In the genomic region with DNA sequence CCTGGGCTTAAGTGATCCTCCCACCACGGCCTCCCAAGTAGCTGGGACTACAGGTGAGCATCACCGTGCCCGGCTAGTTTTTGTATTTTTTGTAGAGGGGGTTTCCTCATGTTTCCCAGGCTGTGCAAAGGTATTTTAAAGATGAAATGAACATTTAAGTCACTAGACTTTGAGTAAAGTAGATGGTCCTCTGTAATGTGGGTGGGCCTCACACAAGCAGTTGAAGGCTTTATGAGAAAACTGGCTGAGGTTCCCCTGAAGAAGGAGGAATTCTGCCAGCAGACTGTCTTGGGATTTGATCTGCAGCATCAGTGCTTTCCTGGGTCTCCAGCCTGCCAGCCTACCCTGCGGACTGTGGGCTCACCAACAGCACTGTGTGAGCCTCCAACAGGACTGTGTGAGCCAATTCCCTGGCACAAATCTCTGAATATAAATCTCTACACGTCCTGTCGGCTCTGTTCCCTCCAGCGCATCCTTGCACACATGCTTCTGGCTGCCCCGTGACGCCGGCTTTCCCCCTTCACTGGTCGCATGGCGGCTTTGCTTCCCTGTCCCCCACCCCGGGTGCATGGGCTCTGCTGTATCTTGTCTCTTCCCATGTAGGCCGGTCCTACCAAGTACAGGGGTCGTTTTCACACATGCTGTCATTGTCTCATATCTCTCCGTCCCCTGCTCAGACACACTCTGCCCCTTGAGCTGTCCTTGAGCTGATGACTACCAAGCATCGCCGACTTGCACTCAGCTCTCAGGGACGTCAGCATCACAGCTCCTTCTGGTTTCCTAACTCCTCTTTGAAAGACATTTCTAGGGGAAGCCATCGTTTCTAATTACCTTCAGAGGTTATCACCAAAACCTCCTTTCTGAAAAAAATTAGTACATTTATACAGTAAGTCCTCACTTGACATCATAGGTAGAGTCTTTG, we compare ENCODE assay signal across 1 cellular context.
TF ChIP-seq lines count a peak whose summit lies in the region.

No MANE protein-coding gene starts in this region.

TF ChIP-seq in GM23338, 12 proteins besides CTCF, POLR2A, EP300 and RAD21 (continued from another document):
- TF ChIP-seq POLR2AphosphoS5 (IDR thresholded peaks at IDR 0.05; ENCODE audit: low read depth), result no peak
- TF ChIP-seq JUNB (IDR thresholded peaks at IDR 0.05; ENCODE audit: unreplicated experiment), result no peak
- TF ChIP-seq ZNF114 (CRISPR knock-in tag; IDR thresholded peaks at IDR 0.05), result no peak
- TF ChIP-seq EZH2 (IDR thresholded peaks at IDR 0.05; ENCODE audit: low read depth, unreplicated experiment), result no peak
- TF ChIP-seq STAT1 (IDR thresholded peaks at IDR 0.05; ENCODE audit: unreplicated experiment), result no peak
- no peak for TF ChIP-seq EZH2phosphoT487 (IDR thresholded peaks at IDR 0.05; ENCODE audit: unreplicated experiment)
- TF ChIP-seq, protein P1, sequence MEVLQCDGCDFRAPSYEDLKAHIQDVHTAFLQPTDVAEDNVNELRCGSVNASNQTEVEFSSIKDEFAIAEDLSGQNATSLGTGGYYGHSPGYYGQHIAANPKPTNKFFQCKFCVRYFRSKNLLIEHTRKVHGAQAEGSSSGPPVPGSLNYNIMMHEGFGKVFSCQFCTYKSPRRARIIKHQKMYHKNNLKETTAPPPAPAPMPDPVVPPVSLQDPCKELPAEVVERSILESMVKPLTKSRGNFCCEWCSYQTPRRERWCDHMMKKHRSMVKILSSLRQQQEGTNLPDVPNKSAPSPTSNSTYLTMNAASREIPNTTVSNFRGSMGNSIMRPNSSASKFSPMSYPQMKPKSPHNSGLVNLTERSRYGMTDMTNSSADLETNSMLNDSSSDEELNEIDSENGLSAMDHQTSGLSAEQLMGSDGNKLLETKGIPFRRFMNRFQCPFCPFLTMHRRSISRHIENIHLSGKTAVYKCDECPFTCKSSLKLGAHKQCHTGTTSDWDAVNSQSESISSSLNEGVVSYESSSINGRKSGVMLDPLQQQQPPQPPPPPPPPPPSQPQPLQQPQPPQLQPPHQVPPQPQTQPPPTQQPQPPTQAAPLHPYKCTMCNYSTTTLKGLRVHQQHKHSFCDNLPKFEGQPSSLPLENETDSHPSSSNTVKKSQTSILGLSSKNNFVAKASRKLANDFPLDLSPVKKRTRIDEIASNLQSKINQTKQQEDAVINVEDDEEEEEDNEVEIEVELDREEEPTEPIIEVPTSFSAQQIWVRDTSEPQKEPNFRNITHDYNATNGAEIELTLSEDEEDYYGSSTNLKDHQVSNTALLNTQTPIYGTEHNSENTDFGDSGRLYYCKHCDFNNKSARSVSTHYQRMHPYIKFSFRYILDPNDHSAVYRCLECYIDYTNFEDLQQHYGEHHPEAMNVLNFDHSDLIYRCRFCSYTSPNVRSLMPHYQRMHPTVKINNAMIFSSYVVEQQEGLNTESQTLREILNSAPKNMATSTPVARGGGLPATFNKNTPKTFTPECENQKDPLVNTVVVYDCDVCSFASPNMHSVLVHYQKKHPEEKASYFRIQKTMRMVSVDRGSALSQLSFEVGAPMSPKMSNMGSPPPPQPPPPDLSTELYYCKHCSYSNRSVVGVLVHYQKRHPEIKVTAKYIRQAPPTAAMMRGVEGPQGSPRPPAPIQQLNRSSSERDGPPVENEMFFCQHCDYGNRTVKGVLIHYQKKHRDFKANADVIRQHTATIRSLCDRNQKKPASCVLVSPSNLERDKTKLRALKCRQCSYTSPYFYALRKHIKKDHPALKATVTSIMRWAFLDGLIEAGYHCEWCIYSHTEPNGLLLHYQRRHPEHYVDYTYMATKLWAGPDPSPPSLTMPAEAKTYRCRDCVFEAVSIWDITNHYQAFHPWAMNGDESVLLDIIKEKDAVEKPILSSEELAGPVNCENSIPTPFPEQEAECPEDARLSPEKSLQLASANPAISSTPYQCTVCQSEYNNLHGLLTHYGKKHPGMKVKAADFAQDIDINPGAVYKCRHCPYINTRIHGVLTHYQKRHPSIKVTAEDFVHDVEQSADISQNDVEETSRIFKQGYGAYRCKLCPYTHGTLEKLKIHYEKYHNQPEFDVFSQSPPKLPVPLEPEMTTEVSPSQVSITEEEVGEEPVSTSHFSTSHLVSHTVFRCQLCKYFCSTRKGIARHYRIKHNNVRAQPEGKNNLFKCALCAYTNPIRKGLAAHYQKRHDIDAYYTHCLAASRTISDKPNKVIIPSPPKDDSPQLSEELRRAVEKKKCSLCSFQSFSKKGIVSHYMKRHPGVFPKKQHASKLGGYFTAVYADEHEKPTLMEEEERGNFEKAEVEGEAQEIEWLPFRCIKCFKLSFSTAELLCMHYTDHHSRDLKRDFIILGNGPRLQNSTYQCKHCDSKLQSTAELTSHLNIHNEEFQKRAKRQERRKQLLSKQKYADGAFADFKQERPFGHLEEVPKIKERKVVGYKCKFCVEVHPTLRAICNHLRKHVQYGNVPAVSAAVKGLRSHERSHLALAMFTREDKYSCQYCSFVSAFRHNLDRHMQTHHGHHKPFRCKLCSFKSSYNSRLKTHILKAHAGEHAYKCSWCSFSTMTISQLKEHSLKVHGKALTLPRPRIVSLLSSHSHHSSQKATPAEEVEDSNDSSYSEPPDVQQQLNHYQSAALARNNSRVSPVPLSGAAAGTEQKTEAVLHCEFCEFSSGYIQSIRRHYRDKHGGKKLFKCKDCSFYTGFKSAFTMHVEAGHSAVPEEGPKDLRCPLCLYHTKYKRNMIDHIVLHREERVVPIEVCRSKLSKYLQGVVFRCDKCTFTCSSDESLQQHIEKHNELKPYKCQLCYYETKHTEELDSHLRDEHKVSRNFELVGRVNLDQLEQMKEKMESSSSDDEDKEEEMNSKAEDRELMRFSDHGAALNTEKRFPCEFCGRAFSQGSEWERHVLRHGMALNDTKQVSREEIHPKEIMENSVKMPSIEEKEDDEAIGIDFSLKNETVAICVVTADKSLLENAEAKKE (CRISPR knock-in tag; IDR thresholded peaks at IDR 0.05), result no peak
- no peak for TF ChIP-seq REST (IDR thresholded peaks at IDR 0.05; ENCODE audit: unreplicated experiment)
- TF ChIP-seq, protein P2, sequence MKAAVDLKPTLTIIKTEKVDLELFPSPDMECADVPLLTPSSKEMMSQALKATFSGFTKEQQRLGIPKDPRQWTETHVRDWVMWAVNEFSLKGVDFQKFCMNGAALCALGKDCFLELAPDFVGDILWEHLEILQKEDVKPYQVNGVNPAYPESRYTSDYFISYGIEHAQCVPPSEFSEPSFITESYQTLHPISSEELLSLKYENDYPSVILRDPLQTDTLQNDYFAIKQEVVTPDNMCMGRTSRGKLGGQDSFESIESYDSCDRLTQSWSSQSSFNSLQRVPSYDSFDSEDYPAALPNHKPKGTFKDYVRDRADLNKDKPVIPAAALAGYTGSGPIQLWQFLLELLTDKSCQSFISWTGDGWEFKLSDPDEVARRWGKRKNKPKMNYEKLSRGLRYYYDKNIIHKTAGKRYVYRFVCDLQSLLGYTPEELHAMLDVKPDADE (IDR thresholded peaks at IDR 0.05), result no peak
- no peak for TF ChIP-seq ZNF331 (CRISPR knock-in tag; IDR thresholded peaks at IDR 0.05; ENCODE audit: low read depth)
- no peak for TF ChIP-seq NANOG (IDR thresholded peaks at IDR 0.05; ENCODE audit: borderline replicate concordance)
